17 cellular contexts compared by ENCODE assay signal in the genomic region with DNA sequence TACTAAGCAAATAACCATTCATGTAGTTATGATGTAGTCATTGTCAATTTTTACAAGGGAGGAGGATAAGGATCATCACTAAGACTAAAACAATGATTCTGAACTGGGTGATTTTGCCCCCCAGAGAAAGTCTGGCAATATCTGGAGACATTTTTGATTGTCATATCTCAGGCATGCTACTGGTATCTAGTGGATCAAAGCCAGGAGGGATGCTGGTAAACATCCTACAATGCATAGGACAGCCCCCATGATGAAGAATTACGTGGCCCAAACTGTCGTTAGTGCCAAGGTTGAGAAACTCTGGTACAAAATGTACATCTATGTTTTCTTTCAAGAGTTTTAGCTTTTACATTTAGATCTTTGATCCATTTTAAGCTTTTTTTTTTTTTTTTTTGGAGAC.
"Had no signal": no experiment of that assay in that cellular context is flagged by ENCODE, and none has a peak within 500 bp of the region (broad histone marks: within the 10 kb centered on the region; RNA-seq: fewer than 3 reads in every experiment).

No MANE protein-coding gene starts in this region.

- H2AFZ ChIP-seq: parathyroid adenoma had no signal

- H3K4me3 ChIP-seq: dorsolateral prefrontal cortex, esophagus muscularis mucosa, tibial nerve had no signal

- DNase-seq: activated CD4-positive, alpha-beta memory T cell treated with anti-CD3 and anti-CD28 coated beads, Interleukin-2, amount 10 ng/mL, durations not matched to agents 7 days and 5 days; activated CD4-positive, alpha-beta T cell treated with anti-CD3 and anti-CD28 coated beads for 36 hours; activated gamma-delta T cell; activated T-cell treated with anti-CD3 and anti-CD28 coated beads, Interleukin-2, amount 50 U/mL, for 48 hours; dorsolateral prefrontal cortex; kidney; left ventricle myocardium superior; midbrain; retina; WERI-Rb-1 had no signal

- H3K4me1 ChIP-seq: parathyroid adenoma had no signal

- H3K27me3 ChIP-seq: dorsolateral prefrontal cortex, esophagus muscularis mucosa, tibial nerve had no signal

- H3K27ac Mint-ChIP-seq: activated CD4-positive, alpha-beta memory T cell treated with anti-CD3 and anti-CD28 coated beads, Interleukin-2, amount 10 ng/mL, durations not matched to agents 7 days and 5 days; activated CD4-positive, alpha-beta T cell treated with anti-CD3 and anti-CD28 coated beads for 36 hours; activated naive CD8-positive, alpha-beta T cell; stimulated activated memory B cell treated with anti-CD40 and anti-IgM and Interleukin-4, amounts not matched to agents 10 μg/mL and 1 μg/mL and 100 μg/mL, for 72 hours had no signal

- H3K27ac ChIP-seq: dorsolateral prefrontal cortex, esophagus muscularis mucosa, parathyroid adenoma, tibial nerve, WERI-Rb-1 had no signal

- H3K9me3 Mint-ChIP-seq: activated CD4-positive, alpha-beta memory T cell treated with anti-CD3 and anti-CD28 coated beads, Interleukin-2, amount 10 ng/mL, durations not matched to agents 7 days and 5 days; stimulated activated memory B cell treated with anti-CD40 and anti-IgM and Interleukin-4, amounts not matched to agents 10 μg/mL and 1 μg/mL and 100 μg/mL, for 72 hours had no signal

- H3K36me3 ChIP-seq: esophagus muscularis mucosa, tibial nerve had no signal

- H3K9ac ChIP-seq: parathyroid adenoma had no signal

- H3K9me3 ChIP-seq: esophagus muscularis mucosa, tibial nerve had no signal

- H3K27me3 Mint-ChIP-seq: activated CD4-positive, alpha-beta memory T cell treated with anti-CD3 and anti-CD28 coated beads, Interleukin-2, amount 10 ng/mL, durations not matched to agents 7 days and 5 days; activated CD4-positive, alpha-beta T cell treated with anti-CD3 and anti-CD28 coated beads for 36 hours; activated naive CD8-positive, alpha-beta T cell; stimulated activated memory B cell treated with anti-CD40 and anti-IgM and Interleukin-4, amounts not matched to agents 10 μg/mL and 1 μg/mL and 100 μg/mL, for 72 hours had no signal

- FAIRE-seq: endometrium, frontal cortex, kidney had no signal

- H3K4me3 Mint-ChIP-seq: activated CD4-positive, alpha-beta memory T cell treated with anti-CD3 and anti-CD28 coated beads, Interleukin-2, amount 10 ng/mL, durations not matched to agents 7 days and 5 days; activated CD4-positive, alpha-beta T cell treated with anti-CD3 and anti-CD28 coated beads for 36 hours; activated naive CD8-positive, alpha-beta T cell; stimulated activated memory B cell treated with anti-CD40 and anti-IgM and Interleukin-4, amounts not matched to agents 10 μg/mL and 1 μg/mL and 100 μg/mL, for 72 hours had no signal

- ATAC-seq: activated CD4-positive, alpha-beta T cell treated with anti-CD3 and anti-CD28 coated beads for 36 hours; left ventricle myocardium superior; stimulated activated memory B cell treated with anti-CD40 and anti-IgM and Interleukin-4, amounts not matched to agents 10 μg/mL and 1 μg/mL and 100 μg/mL, for 72 hours had no signal
